Comparison of ENCODE assay signal across 9 cellular contexts in genomic region chrX:133670394-133670793, GRCh38.
DNase-seq lines count a peak whose midpoint lies in the region; ATAC-seq and TF ChIP-seq lines count a peak whose summit lies in the region.
"Had no signal": no experiment of that assay in that cellular context is flagged by ENCODE, and none has a peak within 500 bp of the region (broad histone marks: within the 10 kb centered on the region; RNA-seq: fewer than 3 reads in every experiment).

No MANE protein-coding gene starts in this region.

- H3K9me3 Mint-ChIP-seq in Caco-2 (ENCODE audit: unreplicated experiment), result no peaks in the 10 kb centered on the region
- no peaks in the 10 kb centered on the region for H3K9me3 Mint-ChIP-seq in activated CD8-positive, alpha-beta memory T cell treated with anti-CD3 and anti-CD28 coated beads, Interleukin-2, amount 10 ng/mL, durations not matched to agents 7 days and 5 days (ENCODE audit: low read depth)
- H3K9me3 Mint-ChIP-seq: IgD-negative memory B cell had no signal

- no peaks in the 10 kb centered on the region for H3K4me1 ChIP-seq in Caco-2

- intact Hi-C loops in Caco-2 (cut with micrococcal nuclease; ENCODE audit: unreplicated experiment), result loop anchor here (1.0 to 2.0 kb wide), 2 partner anchors 202 to 335 kb away; no protein-coding TSS in a partner anchor

- DNase-seq in Caco-2 (peak in 1 of 2 experiments; percentile 7), HL-60 (ENCODE audit: low read depth in 1 of 2, low spot score in 1 of 2) (peak in 1 of 2 experiments; percentile 11), SK-N-MC (ENCODE audit: low read depth, low spot score) (peak; percentile 20), germinal center (ENCODE audit: low spot score) (peak; percentile 13), retinal pigment epithelial cell (ENCODE audit: low read depth) (no peak), mesenteric fat pad (ENCODE audit: low spot score) (no peak)
- no peak for DNase-seq in activated CD8-positive, alpha-beta memory T cell treated with anti-CD3 and anti-CD28 coated beads, Interleukin-2, amount 10 ng/mL, durations not matched to agents 7 days and 5 days

- peaks cover 8% of the 10 kb centered on the region for H3K4me1 Mint-ChIP-seq in Caco-2 (ENCODE audit: low read depth, unreplicated experiment)
- no peaks in the 10 kb centered on the region for H3K4me1 Mint-ChIP-seq in activated CD8-positive, alpha-beta memory T cell treated with anti-CD3 and anti-CD28 coated beads, Interleukin-2, amount 10 ng/mL, durations not matched to agents 7 days and 5 days

- H3K9me3 ChIP-seq in Caco-2, result no peaks in the 10 kb centered on the region
- no peaks in the 10 kb centered on the region for H3K9me3 ChIP-seq in SK-N-MC (ENCODE audit: low read depth, low read length)

- no peaks in the 10 kb centered on the region; the same call in 1 of the 2 replicates for H3K36me3 ChIP-seq in Caco-2 (ENCODE audit: control insufficient read depth, insufficient read depth, low read length)
- H3K36me3 ChIP-seq in SK-N-MC (ENCODE audit: insufficient read depth, low read length), result no peaks in the 10 kb centered on the region

- no peaks in the 10 kb centered on the region for H3K27me3 Mint-ChIP-seq in Caco-2 (ENCODE audit: insufficient read depth, unreplicated experiment)
- H3K27me3 Mint-ChIP-seq in activated CD8-positive, alpha-beta memory T cell treated with anti-CD3 and anti-CD28 coated beads, Interleukin-2, amount 10 ng/mL, durations not matched to agents 7 days and 5 days, result no peaks in the 10 kb centered on the region
- H3K27me3 Mint-ChIP-seq: IgD-negative memory B cell had no signal

- no peak for ATAC-seq in HG03520 (IDR thresholded peaks at IDR 0.05; ENCODE audit: unreplicated experiment)
- ATAC-seq in activated CD8-positive, alpha-beta memory T cell treated with anti-CD3 and anti-CD28 coated beads, Interleukin-2, amount 10 ng/mL, durations not matched to agents 7 days and 5 days, result no peak

- POLR2A ChIA-PET in Caco-2 (lab: Charles Lee), result no interaction called here

- CTCF ChIA-PET in Caco-2 (lab: Charles Lee), result interaction anchor here (1.3 to 1.5 kb wide), 2 partner anchors 202 to 335 kb away, joined by 3 to 7 read pairs; no protein-coding TSS in a partner anchor
- CTCF ChIA-PET in activated CD8-positive, alpha-beta memory T cell treated with anti-CD3 and anti-CD28 coated beads, Interleukin-2, amount 10 ng/mL, durations not matched to agents 7 days and 5 days (lab: Charles Lee), result interaction anchor here (0.9 to 1.0 kb wide), 2 partner anchors 25 to 335 kb away, joined by 3 read pairs; no protein-coding TSS in a partner anchor

- no peak overlapping the region for H3K27ac Mint-ChIP-seq in Caco-2 (ENCODE audit: unreplicated experiment)
- H3K27ac Mint-ChIP-seq in activated CD8-positive, alpha-beta memory T cell treated with anti-CD3 and anti-CD28 coated beads, Interleukin-2, amount 10 ng/mL, durations not matched to agents 7 days and 5 days, result no peak overlapping the region
- H3K27ac Mint-ChIP-seq: IgD-negative memory B cell had no signal

- no peak overlapping the region for H3K4me3 Mint-ChIP-seq in Caco-2 (ENCODE audit: unreplicated experiment)
- H3K4me3 Mint-ChIP-seq in activated CD8-positive, alpha-beta memory T cell treated with anti-CD3 and anti-CD28 coated beads, Interleukin-2, amount 10 ng/mL, durations not matched to agents 7 days and 5 days, result no peak overlapping the region
- H3K4me3 Mint-ChIP-seq: IgD-negative memory B cell had no signal

- no TSS peak for BruUV-seq in Caco-2 (replicated peaks; lab: Mats Ljungman, UMichigan)

- TF ChIP-seq CTCF in Caco-2 (IDR thresholded peaks at IDR 0.05; ENCODE audit: insufficient read depth in 1 of 2, low read depth in 1 of 2, low read length in 1 of 2, severe bottlenecking in 1 of 2, unreplicated experiment in 1 of 2) (peak; percentile 32 to 39), HL-60 (IDR thresholded peaks at IDR 0.05; ENCODE audit: insufficient read depth, low read length) (peak; percentile 17), retinal pigment epithelial cell (conservative IDR thresholded peaks at IDR 0.05; ENCODE audit: low read depth, low read length) (peak; percentile 54)

- H3K27ac ChIP-seq in HL-60 (replicated peaks), result no peak overlapping the region
- H3K27ac ChIP-seq in SK-N-MC, result no peak overlapping the region

- H3K4me3 ChIP-seq in Caco-2 (ENCODE audit: low read depth, low read length) (no peak overlapping the region), HL-60 (replicated peaks; ENCODE audit: insufficient read depth, low read length) (no peak overlapping the region), SK-N-MC (no peak overlapping the region), retinal pigment epithelial cell (ENCODE audit: low read length) (no peak overlapping the region)

- no peak overlapping the region for H3K9ac ChIP-seq in SK-N-MC (ENCODE audit: insufficient read length)

- H3K36me3 Mint-ChIP-seq in Caco-2 (ENCODE audit: insufficient read depth, unreplicated experiment), result no peaks in the 10 kb centered on the region
- H3K36me3 Mint-ChIP-seq in activated CD8-positive, alpha-beta memory T cell treated with anti-CD3 and anti-CD28 coated beads, Interleukin-2, amount 10 ng/mL, durations not matched to agents 7 days and 5 days, result no peaks in the 10 kb centered on the region
- H3K36me3 Mint-ChIP-seq: IgD-negative memory B cell had no signal

- no peaks in the 10 kb centered on the region for H3K27me3 ChIP-seq in Caco-2 (replicated peaks; ENCODE audit: control insufficient read depth, insufficient read depth, low read length)
- no peaks in the 10 kb centered on the region for H3K27me3 ChIP-seq in HL-60 (ENCODE audit: insufficient read depth, poor library complexity, severe bottlenecking)

Comparison
In these comparisons a context has a peak if more than half of its experiments do, and no peak if none do; other contexts are left out.
1. DNase-seq: peak in SK-N-MC (single experiment) and germinal center (single experiment); none in retinal pigment epithelial cell (single experiment), mesenteric fat pad (single experiment) and activated CD8-positive, alpha-beta memory T cell treated with anti-CD3 and anti-CD28 coated beads, Interleukin-2, amount 10 ng/mL, durations not matched to agents 7 days and 5 days (single experiment).
2. Peak in every context shown above with its lines, with median percentiles within 50 percentile points of each other: CTCF ChIP-seq.